In the genomic region with DNA sequence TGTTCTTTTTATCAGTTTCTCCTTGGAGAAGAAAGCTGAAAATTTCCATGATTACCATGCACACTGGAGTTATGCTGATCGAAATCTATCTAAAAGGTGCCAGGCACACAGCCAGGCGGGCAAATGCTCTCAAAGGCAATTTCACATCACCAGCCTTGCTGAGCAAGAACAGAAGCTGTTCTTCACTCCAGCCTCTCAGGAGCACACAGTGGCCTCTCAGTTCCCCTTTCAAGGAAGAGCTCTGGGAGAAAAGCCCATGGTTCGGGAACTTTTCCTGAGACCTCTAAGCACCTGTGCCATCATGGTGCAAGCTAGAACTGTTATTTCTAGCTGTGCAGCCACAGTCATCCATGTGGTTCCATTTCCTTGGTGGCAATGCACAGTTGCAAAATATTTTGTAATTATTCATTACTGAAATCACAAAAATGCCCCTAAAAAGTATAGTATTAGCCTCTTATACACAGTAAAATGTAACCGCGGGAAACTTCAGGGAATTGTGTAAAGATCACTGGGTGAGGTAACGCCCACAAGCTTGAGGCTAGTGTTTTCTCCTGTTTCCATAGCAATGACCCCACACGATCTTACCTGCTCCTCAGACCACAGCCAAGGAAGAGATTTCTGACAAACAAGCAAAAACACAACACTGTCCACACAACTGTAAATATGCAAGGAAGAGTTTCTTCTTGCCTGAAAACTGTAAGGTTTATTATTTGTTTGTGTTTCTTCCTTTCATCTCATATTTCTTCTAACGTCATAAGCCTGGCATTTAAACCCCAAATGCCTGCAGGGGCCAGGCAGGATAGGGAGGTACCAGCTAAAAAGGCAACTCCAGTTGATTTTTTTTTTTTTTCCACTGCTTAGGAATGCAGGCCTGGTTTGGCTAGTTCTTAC, we compare ENCODE assay signal across 7 cellular contexts.
DNase-seq lines count a peak whose midpoint lies in the region; ATAC-seq lines count a peak whose summit lies in the region.

No MANE protein-coding gene starts in this region.

- H3K9me2 ChIP-seq in GM23248 (ENCODE audit: insufficient read depth) = no peaks in the 10 kb centered on the region

- no peaks in the 10 kb centered on the region for H3K9me3 ChIP-seq in GM23248 (ENCODE audit: low read depth)

- H3K36me3 Mint-ChIP-seq in memory B cell = no peaks in the 10 kb centered on the region

- no peaks in the 10 kb centered on the region for H3K9me3 Mint-ChIP-seq in memory B cell

- peaks cover 25% of the 10 kb centered on the region for H3K4me1 ChIP-seq in GM23248 (ENCODE audit: insufficient read depth)

- DNase-seq in GM23248 = peak; percentile 89
- peak; percentile 69 for DNase-seq in NCI-H2227 (lab: John Stamatoyannopoulos, UW; ENCODE audit: unreplicated experiment)
- peak; percentile 61 for DNase-seq in central memory CD4-positive, alpha-beta T cell
- DNase-seq in memory B cell (ENCODE audit: low spot score in 2 of 2) = no peak
- no peak for DNase-seq in NCI-H1436 (lab: John Stamatoyannopoulos, UW)
- DNase-seq in NCI-H1694 treated with DMSO at 0.1 percent for 48 hours (lab: John Stamatoyannopoulos, UW) = no peak

- in situ Hi-C loops in GM23248 (cut with MboI) = no loop called here

- H3K4me3 ChIP-seq in GM23248 = peak overlapping the region; percentile 40

- H3K4me1 Mint-ChIP-seq in memory B cell = peaks cover 61% of the 10 kb centered on the region

- H3K27me3 ChIP-seq in GM23248 (replicated peaks; ENCODE audit: insufficient read depth) = no peaks in the 10 kb centered on the region

- 17 to 22% methylated on average over 8 of the region's 8 CpGs for WGBS in GM23248 (ENCODE audit: low coverage in 1 of 2, low lambda C conversion rate in 2 of 2, missing lambda C conversion rate in 2 of 2), 2 experiments

- H3K27me3 Mint-ChIP-seq in memory B cell = no peaks in the 10 kb centered on the region

- H3K79me2 ChIP-seq in GM23248 (ENCODE audit: insufficient read depth) = no peaks in the 10 kb centered on the region

- H3F3A ChIP-seq in GM23248 (ENCODE audit: insufficient read depth) = peaks cover 26% of the 10 kb centered on the region

- peak overlapping the region; percentile 95 for H3K27ac Mint-ChIP-seq in memory B cell

- H3K27ac ChIP-seq in GM23248 = peak overlapping the region; percentile 72

- peak; percentile 65 for ATAC-seq in memory B cell (ENCODE audit: low read depth)
- no peak for ATAC-seq in GM21447 (IDR thresholded peaks at IDR 0.05; ENCODE audit: unreplicated experiment)

- H3K9ac ChIP-seq in GM23248 = peak overlapping the region; percentile 62

- peak overlapping the region; percentile 49 for H3K4me3 Mint-ChIP-seq in memory B cell

- no peaks in the 10 kb centered on the region for H3K36me3 ChIP-seq in GM23248 (ENCODE audit: low read depth)

- no peaks in the 10 kb centered on the region for H4K20me1 ChIP-seq in GM23248 (ENCODE audit: insufficient read depth)

- H2AFZ ChIP-seq in GM23248 = peak overlapping the region; percentile 51

- H3K4me2 ChIP-seq in GM23248 (ENCODE audit: unreplicated experiment) = peak overlapping the region; percentile 64

Comparison
In these comparisons a context has a peak if more than half of its experiments do, and no peak if none do; other contexts are left out.
1. DNase-seq: peak in GM23248 (single experiment), NCI-H2227 (single experiment) and central memory CD4-positive, alpha-beta T cell (single experiment); none in memory B cell (0 of 2), NCI-H1436 (single experiment) and NCI-H1694 treated with DMSO at 0.1 percent for 48 hours (single experiment).